In the genomic region with DNA sequence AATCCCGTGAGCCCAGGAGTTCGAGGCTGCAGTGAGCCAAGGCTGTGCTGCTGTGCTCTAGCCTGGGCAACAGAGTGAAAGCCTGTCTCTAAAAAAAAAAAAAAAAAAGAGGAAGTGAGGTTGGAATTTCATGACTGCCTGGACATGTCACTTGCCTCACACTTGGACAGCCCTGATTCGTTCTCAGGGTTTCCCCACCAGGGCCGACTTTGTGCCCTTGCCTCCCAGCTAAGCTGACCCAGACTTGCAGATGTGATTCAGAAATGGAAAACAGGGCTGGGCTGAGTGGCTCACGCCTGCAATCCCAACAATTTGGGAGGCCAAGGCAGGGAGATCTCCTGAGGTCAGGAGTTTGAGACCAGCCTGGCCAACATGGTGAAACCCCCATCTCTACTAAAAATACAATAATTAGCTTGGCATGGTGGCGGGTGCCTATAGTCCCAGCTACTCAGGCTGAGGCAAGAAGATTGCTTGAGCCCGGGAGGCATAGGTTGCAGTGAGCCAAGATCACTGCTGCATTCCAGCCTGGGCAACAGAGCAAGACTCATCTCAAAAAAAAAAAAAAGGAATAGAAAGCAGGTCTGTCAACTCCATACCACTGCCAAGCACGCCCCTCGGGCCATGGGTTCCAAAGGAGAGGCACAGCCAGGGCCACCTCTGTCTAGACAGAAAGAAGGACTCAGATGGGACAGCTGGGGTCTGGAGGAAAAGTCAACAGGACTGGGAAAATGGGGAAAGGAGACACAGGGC, we compare ENCODE assay signal across 16 cellular contexts. TPM values are rescaled to one million over a fixed set of nuclear protein-coding genes. Genes with fewer than 3 reads are reported as not detected.
DNase-seq lines count a peak whose midpoint lies in the region; ATAC-seq, FAIRE-seq and TF ChIP-seq lines count a peak whose summit lies in the region.
"Had no signal": no experiment of that assay in that cellular context is flagged by ENCODE, and none has a peak within 500 bp of the region (broad histone marks: within the 10 kb centered on the region; RNA-seq: fewer than 3 reads in every experiment).

No MANE protein-coding gene starts in this region.

- DNase-seq in GF-D8 (lab: John Stamatoyannopoulos, UW): peak; percentile 64
- DNase-seq in MV-4-11 (lab: John Stamatoyannopoulos, UW): peak; percentile 84
- DNase-seq in K562 (ENCODE audit: extremely low read depth in 1 of 4, low spot score in 3 of 4): no peak
- DNase-seq in osteoblast (ENCODE audit: insufficient read length, low spot score, missing footprints): peak; percentile 57
- no peak for DNase-seq in activated naive CD8-positive, alpha-beta T cell treated with anti-CD3 and anti-CD28 coated beads for 36 hours
- no peak for DNase-seq in tibial nerve (ENCODE audit: low spot score in 2 of 2)
- DNase-seq in chondrocyte (ENCODE audit: low spot score): no peak
- DNase-seq: activated CD4-positive, alpha-beta T cell treated with anti-CD3 and anti-CD28 coated beads, Interleukin-2, amount 50 U/mL, for 4 hours; activated T-cell treated with anti-CD3 and anti-CD28 coated beads, Interleukin-2, amount 50 U/mL, for 48 hours; BE2C; NCI-H2171 treated with DMSO at 0.1 percent for 48 hours; NCI-H774; SHP77 treated with DMSO at 0.1 percent for 48 hours had no signal

- no peak for TF ChIP-seq POLR2A in K562 (conservative IDR thresholded peaks at IDR 0.05)
- no peak for TF ChIP-seq POLR2A in tibial nerve (IDR thresholded peaks at IDR 0.05)

- H3K4me3 ChIP-seq in K562 (no peak overlapping the region), osteoblast (ENCODE audit: insufficient read depth, low read length) (no peak overlapping the region), tibial nerve (no peak overlapping the region)

- no peaks in the 10 kb centered on the region for H3K79me2 ChIP-seq in K562 (ENCODE audit: control insufficient read depth, insufficient read depth, low read length)
- H3K79me2 ChIP-seq in osteoblast (ENCODE audit: insufficient read depth, low read length): no peaks in the 10 kb centered on the region

- peaks cover 9% of the 10 kb centered on the region for H3K9me3 Mint-ChIP-seq in activated naive CD8-positive, alpha-beta T cell treated with anti-CD3 and anti-CD28 coated beads for 36 hours
- no peaks in the 10 kb centered on the region for H3K9me3 Mint-ChIP-seq in chondrocyte (ENCODE audit: low read depth)
- H3K9me3 Mint-ChIP-seq: central memory CD8-positive, alpha-beta T cell; nephron had no signal

- no peaks in the 10 kb centered on the region for H3K36me3 ChIP-seq in K562 (ENCODE audit: control insufficient read depth, insufficient read depth, low read length)
- no peaks in the 10 kb centered on the region for H3K36me3 ChIP-seq in osteoblast (ENCODE audit: insufficient read depth, low read length)
- H3K36me3 ChIP-seq in tibial nerve: no peaks in the 10 kb centered on the region
- H3K36me3 ChIP-seq: BE2C had no signal

- H3K4me2 ChIP-seq in K562 (ENCODE audit: insufficient read depth, low read length) (no peak overlapping the region), osteoblast (ENCODE audit: insufficient read depth, low read length) (no peak overlapping the region)

- peaks cover 27% of the 10 kb centered on the region for H3K4me1 Mint-ChIP-seq in activated naive CD8-positive, alpha-beta T cell treated with anti-CD3 and anti-CD28 coated beads for 36 hours
- H3K4me1 Mint-ChIP-seq in chondrocyte (ENCODE audit: low read depth): no peaks in the 10 kb centered on the region

- no peak overlapping the region for H3K9ac ChIP-seq in K562 (ENCODE audit: insufficient read depth in 1 of 2, low read depth in 2 of 2, low read length in 2 of 2)

- H2AFZ ChIP-seq in K562 (ENCODE audit: low read depth, low read length): no peak overlapping the region
- H2AFZ ChIP-seq in osteoblast (ENCODE audit: low read length): no peak overlapping the region

- no TSS peak for BruUV-seq in K562 (replicated peaks; lab: Mats Ljungman, UMichigan)

- H3K4me1 ChIP-seq in K562 (replicated peaks in 1 of 2; ENCODE audit: control insufficient read depth in 2 of 2, insufficient read depth in 2 of 2, low read length in 2 of 2) (peaks cover 10 to 43% of the 10 kb centered on the region in 2 experiments; a peak in 3 of 5 replicates), osteoblast (ENCODE audit: insufficient read depth, low read length) (no peaks in the 10 kb centered on the region), tibial nerve (peaks cover 0 to 12% (median 2%) of the 10 kb centered on the region in 4 donors)

- TF ChIP-seq CTCF in K562 (IDR thresholded peaks at IDR 0.05 in 2 of 3, conservative IDR thresholded peaks at IDR 0.05 in 1 of 3; ENCODE audit: insufficient read depth in 2 of 3, low read depth in 1 of 3, low read length in 3 of 3) (no peak), osteoblast (IDR thresholded peaks at IDR 0.05; ENCODE audit: extremely low read depth, low read depth, low read length) (no peak), tibial nerve (IDR thresholded peaks at IDR 0.05) (no peak), chondrocyte (IDR thresholded peaks at IDR 0.05) (no peak)

- TF ChIP-seq RAD21 in K562 (CRISPR knock-in tag; conservative IDR thresholded peaks at IDR 0.05 in 1 of 2, IDR thresholded peaks at IDR 0.05 in 1 of 2): no peak

- H3K27ac Mint-ChIP-seq in activated naive CD8-positive, alpha-beta T cell treated with anti-CD3 and anti-CD28 coated beads for 36 hours: no peak overlapping the region
- H3K27ac Mint-ChIP-seq in chondrocyte (ENCODE audit: unreplicated experiment): no peak overlapping the region
- H3K27ac Mint-ChIP-seq: nephron had no signal

- in situ Hi-C loops in K562 (cut with MboI): no loop called here

- H3K9me1 ChIP-seq in K562 (ENCODE audit: control insufficient read depth, insufficient read depth, low read length): no peaks in the 10 kb centered on the region

- TF ChIP-seq EP300 in K562 (IDR thresholded peaks at IDR 0.05; ENCODE audit: low read length): no peak
- no peak for TF ChIP-seq EP300 in tibial nerve (IDR thresholded peaks at IDR 0.05)

- intact Hi-C loops in K562 (cut with micrococcal nuclease): loop anchor here (10.0 kb wide), 1 partner anchor 46 kb away; a partner anchor contains a TSS

- peaks cover 4% of the 10 kb centered on the region for H3K36me3 Mint-ChIP-seq in activated naive CD8-positive, alpha-beta T cell treated with anti-CD3 and anti-CD28 coated beads for 36 hours
- no peaks in the 10 kb centered on the region for H3K36me3 Mint-ChIP-seq in chondrocyte (ENCODE audit: low read depth)

- no peak overlapping the region for H3K4me3 Mint-ChIP-seq in activated naive CD8-positive, alpha-beta T cell treated with anti-CD3 and anti-CD28 coated beads for 36 hours
- H3K4me3 Mint-ChIP-seq in chondrocyte (ENCODE audit: unreplicated experiment): no peak overlapping the region
- H3K4me3 Mint-ChIP-seq: central memory CD8-positive, alpha-beta T cell; nephron had no signal

- no peak for FAIRE-seq in K562 (lab: Jason Lieb, UNC)

- whole genome bisulfite sequencing in K562 (ENCODE audit: insufficient coverage, low coverage, missing lambda C conversion rate): 47% methylated on average over 7 of the region's 9 CpGs
- WGBS in tibial nerve, 2 donors: 71 to 78% methylated on average over 9 of the region's 9 CpGs

- H4K20me1 ChIP-seq in K562 (replicated peaks; ENCODE audit: control insufficient read depth, insufficient read depth, low read length) (no peaks in the 10 kb centered on the region), osteoblast (ENCODE audit: insufficient read depth, low read length) (no peaks in the 10 kb centered on the region)

- H3K9me3 ChIP-seq in K562 (replicated peaks; ENCODE audit: control insufficient read depth, insufficient read depth, low read depth, low read length) (peaks cover 13% of the 10 kb centered on the region), osteoblast (ENCODE audit: low read depth, low read length) (peaks cover 2% of the 10 kb centered on the region), tibial nerve (peaks cover 0 to 15% (median 0%) of the 10 kb centered on the region in 4 donors)

- peaks cover 3% of the 10 kb centered on the region for H3K27me3 Mint-ChIP-seq in activated naive CD8-positive, alpha-beta T cell treated with anti-CD3 and anti-CD28 coated beads for 36 hours
- peaks cover 21% of the 10 kb centered on the region for H3K27me3 Mint-ChIP-seq in chondrocyte (ENCODE audit: low read depth)

- H3K27ac ChIP-seq in K562 (ENCODE audit: extremely low read depth, low read depth, low read length) (no peak overlapping the region), osteoblast (ENCODE audit: low read depth, low read length) (no peak overlapping the region), tibial nerve (no peak overlapping the region)

- ATAC-seq in K562: no peak
- no peak for ATAC-seq in HG03039 (IDR thresholded peaks at IDR 0.05; ENCODE audit: unreplicated experiment)

- H3K27me3 ChIP-seq in K562 (ENCODE audit: control insufficient read depth in 2 of 2, insufficient read depth in 2 of 2, low read length in 2 of 2) (no peaks in the 10 kb centered on the region), osteoblast (ENCODE audit: insufficient read depth, low read length) (peaks cover 5% of the 10 kb centered on the region), tibial nerve (no peaks in the 10 kb centered on the region)
- H3K27me3 ChIP-seq: BE2C had no signal

- POLR2A ChIA-PET in K562 (lab: Yijun Ruan, JAX): interaction anchor here (0.7 to 1.1 kb wide), 2 partner anchors 15 to 581 kb away, joined by 3 read pairs; no protein-coding TSS in a partner anchor

- CTCF ChIA-PET in K562 (lab: Yijun Ruan, JAX; ENCODE audit: low intra/inter-chr PET ratio): no interaction called here

RNA-seq across cellular contexts. Expression of a gene that starts 46.9 kb away (rescaled TPM):
- total RNA-seq in K562 (2011; cell fraction: chromatin; rRNA removed; ENCODE audit: low replicate concordance): 6.9 and 32.4 TPM in 2 replicates
- 49.0 and 69.4 TPM in 2 replicates for total RNA-seq in K562 (2011; cell fraction: nucleolus; rRNA removed)
- total RNA-seq in K562 (2011; cell fraction: nucleoplasm; rRNA removed): 25.5 and 31.5 TPM in 2 replicates
- total RNA-seq in K562 (2014; rRNA removed) (2.9 and 3.3 TPM in 2 replicates), K562 (2014; rRNA removed; fragmentation: Illumina TruSeq; extraction: Trizol) (0.29 and 0.44 TPM in 2 replicates), K562 (2015; rRNA removed; fragmentation: Illumina TruSeq; extraction: Trizol) (1.8 and 2.3 TPM in 2 replicates), K562 (2021) (7.1 and 7.5 TPM in 2 replicates), osteoblast (1.1 and 1.8 TPM in 2 replicates), tibial nerve (10 to 100 TPM in 2 of 4 donors, 1 to 10 TPM in 2; 7.4 to 29.6 (median 14.7) TPM), chondrocyte (2.7 to 4.6 TPM (median 3.6 TPM) in 3 replicates)
- polyA plus RNA-seq in K562 (2011; rRNA removed) (3.8 and 6.4 TPM in 2 replicates), K562 (2014; fragmentation: Illumina TruSeq; extraction: Trizol) (1.1 and 1.4 TPM in 2 replicates), K562 (2014; fragmentation: Nextera tagmentation; extraction: Ambion mirVana) (under 1 TPM; 0.04 to 0.10 TPM), K562 (2014; rRNA removed) (6.2 and 7.2 TPM in 2 replicates)
- 11.2 and 23.7 TPM in 2 replicates for polyA plus RNA-seq in K562 (2011; cell fraction: cytosol; rRNA removed)
- 30.0 and 38.3 TPM in 2 replicates for polyA plus RNA-seq in K562 (2011; cell fraction: nucleus; rRNA removed)
- 8.5 and 19.6 TPM in 2 replicates for polyA plus RNA-seq in K562 (2012)
- 1.2 and 1.6 TPM in 2 replicates for polyA minus RNA-seq in K562 (2011; rRNA and poly(A)+ RNA removed)
- polyA minus RNA-seq in K562 (2011; cell fraction: cytosol; rRNA and poly(A)+ RNA removed): 6.1 and 17.1 TPM in 2 replicates
- polyA minus RNA-seq in K562 (2011; cell fraction: nucleus; rRNA and poly(A)+ RNA removed): 33.7 and 41.5 TPM in 2 replicates
- total RNA-seq in activated naive CD8-positive, alpha-beta T cell treated with anti-CD3 and anti-CD28 coated beads for 36 hours: 10 to 100 TPM; 30.8 to 32.9 TPM

Comparison
In these comparisons a context has a peak if more than half of its experiments do, and no peak if none do; other contexts are left out.
1. DNase-seq: peak in GF-D8 (single experiment), MV-4-11 (single experiment) and osteoblast (single experiment); none in K562 (0 of 4), activated naive CD8-positive, alpha-beta T cell treated with anti-CD3 and anti-CD28 coated beads for 36 hours (single experiment), tibial nerve (0 of 2) and chondrocyte (single experiment).